1 cellular context compared by ENCODE assay signal in the genomic region with DNA sequence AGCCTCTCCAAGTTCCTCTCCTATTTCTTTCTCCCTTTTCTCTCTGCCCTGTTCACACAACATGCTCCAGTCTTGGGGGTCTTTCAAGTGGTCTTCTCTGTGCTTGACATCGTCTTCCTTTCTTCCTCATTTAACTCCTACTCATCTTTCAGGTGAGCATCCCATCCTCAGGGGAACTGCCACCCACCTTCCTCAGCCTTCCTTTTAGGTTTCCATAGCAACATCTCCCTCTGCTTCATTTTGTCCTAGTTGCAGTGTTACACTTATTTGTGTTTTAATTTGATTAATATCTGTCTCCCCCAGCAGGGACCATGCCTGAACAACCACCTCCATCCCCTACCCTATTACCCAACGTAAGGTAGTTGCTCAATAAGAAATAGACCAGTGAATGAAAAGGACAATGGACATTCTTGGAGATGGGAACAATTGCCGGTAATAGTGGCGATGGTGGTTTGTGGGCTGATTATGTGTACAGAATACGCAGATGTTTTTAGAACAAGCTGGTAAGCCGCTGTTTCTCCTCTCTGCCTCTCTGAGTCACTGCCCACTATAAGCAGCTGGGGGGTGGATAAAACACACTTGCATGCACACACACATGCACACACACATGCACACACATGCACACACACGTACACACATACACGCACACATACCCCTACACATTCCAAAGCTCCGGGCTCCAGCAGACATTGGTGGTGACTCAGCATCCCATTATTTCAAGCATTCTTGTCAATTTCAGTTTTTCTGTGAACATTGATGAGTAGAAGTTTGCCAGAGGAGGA.
TF ChIP-seq lines count a peak whose summit lies in the region.

No MANE protein-coding gene starts in this region.

TF ChIP-seq in H1, 55 proteins besides CTCF, POLR2A, EP300 and RAD21 (continued from another document):
- no peak for TF ChIP-seq SP1 (IDR thresholded peaks at IDR 0.05; ENCODE audit: low read depth, low read length)
- no peak for TF ChIP-seq TBP (IDR thresholded peaks at IDR 0.05; ENCODE audit: low read depth, low read length)
- no peak for TF ChIP-seq YY1 (IDR thresholded peaks at IDR 0.05; ENCODE audit: low read depth, low read length)
- TF ChIP-seq TCF12 (IDR thresholded peaks at IDR 0.05; ENCODE audit: low read depth, low read length) = no peak
- no peak for TF ChIP-seq CEBPB (IDR thresholded peaks at IDR 0.05; ENCODE audit: low read depth, low read length)
- no peak for TF ChIP-seq SAP30 (IDR thresholded peaks at IDR 0.05; ENCODE audit: insufficient read depth, insufficient replicate concordance, low read length)
- TF ChIP-seq TAF1 (IDR thresholded peaks at IDR 0.05; ENCODE audit: low read depth, low read length) = no peak
- no peak for TF ChIP-seq BRCA1 (IDR thresholded peaks at IDR 0.05; ENCODE audit: low read depth, low read length)
- TF ChIP-seq RBBP5 (IDR thresholded peaks at IDR 0.05; ENCODE audit: borderline replicate concordance, low read depth, low read length) = no peak
- TF ChIP-seq RNF2 (IDR thresholded peaks at IDR 0.05; ENCODE audit: borderline replicate concordance, low read depth, low read length, missing control alignments, poor library complexity, severe bottlenecking) = no peak
- TF ChIP-seq, protein P1, sequence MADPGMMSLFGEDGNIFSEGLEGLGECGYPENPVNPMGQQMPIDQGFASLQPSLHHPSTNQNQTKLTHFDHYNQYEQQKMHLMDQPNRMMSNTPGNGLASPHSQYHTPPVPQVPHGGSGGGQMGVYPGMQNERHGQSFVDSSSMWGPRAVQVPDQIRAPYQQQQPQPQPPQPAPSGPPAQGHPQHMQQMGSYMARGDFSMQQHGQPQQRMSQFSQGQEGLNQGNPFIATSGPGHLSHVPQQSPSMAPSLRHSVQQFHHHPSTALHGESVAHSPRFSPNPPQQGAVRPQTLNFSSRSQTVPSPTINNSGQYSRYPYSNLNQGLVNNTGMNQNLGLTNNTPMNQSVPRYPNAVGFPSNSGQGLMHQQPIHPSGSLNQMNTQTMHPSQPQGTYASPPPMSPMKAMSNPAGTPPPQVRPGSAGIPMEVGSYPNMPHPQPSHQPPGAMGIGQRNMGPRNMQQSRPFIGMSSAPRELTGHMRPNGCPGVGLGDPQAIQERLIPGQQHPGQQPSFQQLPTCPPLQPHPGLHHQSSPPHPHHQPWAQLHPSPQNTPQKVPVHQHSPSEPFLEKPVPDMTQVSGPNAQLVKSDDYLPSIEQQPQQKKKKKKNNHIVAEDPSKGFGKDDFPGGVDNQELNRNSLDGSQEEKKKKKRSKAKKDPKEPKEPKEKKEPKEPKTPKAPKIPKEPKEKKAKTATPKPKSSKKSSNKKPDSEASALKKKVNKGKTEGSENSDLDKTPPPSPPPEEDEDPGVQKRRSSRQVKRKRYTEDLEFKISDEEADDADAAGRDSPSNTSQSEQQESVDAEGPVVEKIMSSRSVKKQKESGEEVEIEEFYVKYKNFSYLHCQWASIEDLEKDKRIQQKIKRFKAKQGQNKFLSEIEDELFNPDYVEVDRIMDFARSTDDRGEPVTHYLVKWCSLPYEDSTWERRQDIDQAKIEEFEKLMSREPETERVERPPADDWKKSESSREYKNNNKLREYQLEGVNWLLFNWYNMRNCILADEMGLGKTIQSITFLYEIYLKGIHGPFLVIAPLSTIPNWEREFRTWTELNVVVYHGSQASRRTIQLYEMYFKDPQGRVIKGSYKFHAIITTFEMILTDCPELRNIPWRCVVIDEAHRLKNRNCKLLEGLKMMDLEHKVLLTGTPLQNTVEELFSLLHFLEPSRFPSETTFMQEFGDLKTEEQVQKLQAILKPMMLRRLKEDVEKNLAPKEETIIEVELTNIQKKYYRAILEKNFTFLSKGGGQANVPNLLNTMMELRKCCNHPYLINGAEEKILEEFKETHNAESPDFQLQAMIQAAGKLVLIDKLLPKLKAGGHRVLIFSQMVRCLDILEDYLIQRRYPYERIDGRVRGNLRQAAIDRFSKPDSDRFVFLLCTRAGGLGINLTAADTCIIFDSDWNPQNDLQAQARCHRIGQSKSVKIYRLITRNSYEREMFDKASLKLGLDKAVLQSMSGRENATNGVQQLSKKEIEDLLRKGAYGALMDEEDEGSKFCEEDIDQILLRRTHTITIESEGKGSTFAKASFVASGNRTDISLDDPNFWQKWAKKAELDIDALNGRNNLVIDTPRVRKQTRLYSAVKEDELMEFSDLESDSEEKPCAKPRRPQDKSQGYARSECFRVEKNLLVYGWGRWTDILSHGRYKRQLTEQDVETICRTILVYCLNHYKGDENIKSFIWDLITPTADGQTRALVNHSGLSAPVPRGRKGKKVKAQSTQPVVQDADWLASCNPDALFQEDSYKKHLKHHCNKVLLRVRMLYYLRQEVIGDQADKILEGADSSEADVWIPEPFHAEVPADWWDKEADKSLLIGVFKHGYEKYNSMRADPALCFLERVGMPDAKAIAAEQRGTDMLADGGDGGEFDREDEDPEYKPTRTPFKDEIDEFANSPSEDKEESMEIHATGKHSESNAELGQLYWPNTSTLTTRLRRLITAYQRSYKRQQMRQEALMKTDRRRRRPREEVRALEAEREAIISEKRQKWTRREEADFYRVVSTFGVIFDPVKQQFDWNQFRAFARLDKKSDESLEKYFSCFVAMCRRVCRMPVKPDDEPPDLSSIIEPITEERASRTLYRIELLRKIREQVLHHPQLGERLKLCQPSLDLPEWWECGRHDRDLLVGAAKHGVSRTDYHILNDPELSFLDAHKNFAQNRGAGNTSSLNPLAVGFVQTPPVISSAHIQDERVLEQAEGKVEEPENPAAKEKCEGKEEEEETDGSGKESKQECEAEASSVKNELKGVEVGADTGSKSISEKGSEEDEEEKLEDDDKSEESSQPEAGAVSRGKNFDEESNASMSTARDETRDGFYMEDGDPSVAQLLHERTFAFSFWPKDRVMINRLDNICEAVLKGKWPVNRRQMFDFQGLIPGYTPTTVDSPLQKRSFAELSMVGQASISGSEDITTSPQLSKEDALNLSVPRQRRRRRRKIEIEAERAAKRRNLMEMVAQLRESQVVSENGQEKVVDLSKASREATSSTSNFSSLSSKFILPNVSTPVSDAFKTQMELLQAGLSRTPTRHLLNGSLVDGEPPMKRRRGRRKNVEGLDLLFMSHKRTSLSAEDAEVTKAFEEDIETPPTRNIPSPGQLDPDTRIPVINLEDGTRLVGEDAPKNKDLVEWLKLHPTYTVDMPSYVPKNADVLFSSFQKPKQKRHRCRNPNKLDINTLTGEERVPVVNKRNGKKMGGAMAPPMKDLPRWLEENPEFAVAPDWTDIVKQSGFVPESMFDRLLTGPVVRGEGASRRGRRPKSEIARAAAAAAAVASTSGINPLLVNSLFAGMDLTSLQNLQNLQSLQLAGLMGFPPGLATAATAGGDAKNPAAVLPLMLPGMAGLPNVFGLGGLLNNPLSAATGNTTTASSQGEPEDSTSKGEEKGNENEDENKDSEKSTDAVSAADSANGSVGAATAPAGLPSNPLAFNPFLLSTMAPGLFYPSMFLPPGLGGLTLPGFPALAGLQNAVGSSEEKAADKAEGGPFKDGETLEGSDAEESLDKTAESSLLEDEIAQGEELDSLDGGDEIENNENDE (IDR thresholded peaks at IDR 0.05; ENCODE audit: insufficient replicate concordance, low read length) = no peak
- TF ChIP-seq, protein P2, sequence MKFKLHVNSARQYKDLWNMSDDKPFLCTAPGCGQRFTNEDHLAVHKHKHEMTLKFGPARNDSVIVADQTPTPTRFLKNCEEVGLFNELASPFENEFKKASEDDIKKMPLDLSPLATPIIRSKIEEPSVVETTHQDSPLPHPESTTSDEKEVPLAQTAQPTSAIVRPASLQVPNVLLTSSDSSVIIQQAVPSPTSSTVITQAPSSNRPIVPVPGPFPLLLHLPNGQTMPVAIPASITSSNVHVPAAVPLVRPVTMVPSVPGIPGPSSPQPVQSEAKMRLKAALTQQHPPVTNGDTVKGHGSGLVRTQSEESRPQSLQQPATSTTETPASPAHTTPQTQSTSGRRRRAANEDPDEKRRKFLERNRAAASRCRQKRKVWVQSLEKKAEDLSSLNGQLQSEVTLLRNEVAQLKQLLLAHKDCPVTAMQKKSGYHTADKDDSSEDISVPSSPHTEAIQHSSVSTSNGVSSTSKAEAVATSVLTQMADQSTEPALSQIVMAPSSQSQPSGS (IDR thresholded peaks at IDR 0.05; ENCODE audit: low read length) = no peak
- TF ChIP-seq SRF (IDR thresholded peaks at IDR 0.05; ENCODE audit: low read depth, low read length) = no peak
